In genomic region chr2:197453123-197453913, GRCh38 we compare ENCODE assay signal across 8 cellular contexts. TPM values are rescaled to one million over a fixed set of nuclear protein-coding genes. Genes with fewer than 3 reads are reported as not detected.
DNase-seq lines count a peak whose midpoint lies in the region; ATAC-seq and TF ChIP-seq lines count a peak whose summit lies in the region.

COQ10B (plus strand) TSS chr2:197453552; CDS start chr2:197453561, 9 bp downstream.

- peak; percentile 100 for DNase-seq in DMS 273 (lab: John Stamatoyannopoulos, UW; ENCODE audit: unreplicated experiment)
- DNase-seq in HuH-7 (ENCODE audit: low spot score), result peak; percentile 84
- peak; percentile 96 for DNase-seq in activated CD8-positive, alpha-beta memory T cell treated with anti-CD3 and anti-CD28 coated beads, Interleukin-2, amount 50 U/mL, for 48 hours
- peak; percentile 97 for DNase-seq in endothelial cell (ENCODE audit: low spot score)
- DNase-seq in mesothelial cell of epicardium (ENCODE audit: low spot score in 2 of 2, unreplicated experiment in 2 of 2), result peak; percentile 95 to 96
- peak; percentile 99 for DNase-seq in stimulated activated CD8-positive, alpha-beta memory T cell treated with anti-CD3 and anti-CD28 coated beads, Interleukin-15, amount 100 ng/mL, for 48 hours (ENCODE audit: low read depth in 2 of 2)

- H3K79me2 ChIP-seq in OCI-LY3 (ENCODE audit: low read length), result peaks cover 41% of the 10 kb centered on the region

- H3K9me3 ChIP-seq in OCI-LY3 (ENCODE audit: insufficient read depth, low read length), result no peaks in the 10 kb centered on the region

- no peaks in the 10 kb centered on the region for H3K36me3 ChIP-seq in OCI-LY3 (replicated peaks; ENCODE audit: low read depth, low read length)

- peak; percentile 95 for ATAC-seq in GM21515 (IDR thresholded peaks at IDR 0.05; ENCODE audit: unreplicated experiment)

- peak within 1 kb of the TSS; percentile 96 for H3K4me3 ChIP-seq in OCI-LY3 (ENCODE audit: low read length)

- H3K27ac Mint-ChIP-seq in endothelial cell (ENCODE audit: unreplicated experiment) (peak within 1 kb of the TSS; percentile 100), mesothelial cell of epicardium (peak within 1 kb of the TSS; percentile 98)

- H3K4me1 ChIP-seq in OCI-LY3 (ENCODE audit: low read length), result peaks cover 13% of the 10 kb centered on the region

- H3K36me3 Mint-ChIP-seq in endothelial cell (ENCODE audit: low read depth, unreplicated experiment) (peaks cover 11% of the 10 kb centered on the region), mesothelial cell of epicardium (no peaks in the 10 kb centered on the region)

- H3K4me1 Mint-ChIP-seq in endothelial cell (ENCODE audit: unreplicated experiment) (peaks cover 22% of the 10 kb centered on the region), mesothelial cell of epicardium (peaks cover 15% of the 10 kb centered on the region)

- H3K4me3 Mint-ChIP-seq in endothelial cell (ENCODE audit: unreplicated experiment) (peak within 1 kb of the TSS; percentile 100), mesothelial cell of epicardium (peak within 1 kb of the TSS; percentile 87)

- H3K9ac ChIP-seq in OCI-LY3 (ENCODE audit: low read length), result peak within 1 kb of the TSS; percentile 82

- TF ChIP-seq CTCF in OCI-LY3 (IDR thresholded peaks at IDR 0.05; ENCODE audit: low read depth, low read length), result 0 out of 2 replicates have a peak, but pooled peaks have one; percentile 6
- no peak for TF ChIP-seq CTCF in endothelial cell (IDR thresholded peaks at IDR 0.05; ENCODE audit: unreplicated experiment)
- no peak for TF ChIP-seq CTCF in mesothelial cell of epicardium (IDR thresholded peaks at IDR 0.05; ENCODE audit: unreplicated experiment)

- peaks cover 6% of the 10 kb centered on the region; the same call in 1 of the 2 replicates for H4K20me1 ChIP-seq in OCI-LY3 (ENCODE audit: insufficient read depth, low read length)

- H3K27me3 Mint-ChIP-seq in endothelial cell (ENCODE audit: unreplicated experiment) (peaks cover 13% of the 10 kb centered on the region), mesothelial cell of epicardium (ENCODE audit: low read depth) (no peaks in the 10 kb centered on the region)

- H2AFZ ChIP-seq in OCI-LY3 (ENCODE audit: low read depth, low read length), result peak within 1 kb of the TSS; percentile 94

- H3K9me3 Mint-ChIP-seq in endothelial cell (ENCODE audit: unreplicated experiment) (no peaks in the 10 kb centered on the region), mesothelial cell of epicardium (no peaks in the 10 kb centered on the region)

- peak within 1 kb of the TSS; percentile 74 for H3K27ac ChIP-seq in OCI-LY3 (ENCODE audit: low read length)

- no peaks in the 10 kb centered on the region for H3K27me3 ChIP-seq in OCI-LY3 (ENCODE audit: low read depth, low read length)

- H3K4me2 ChIP-seq in OCI-LY3 (ENCODE audit: low read length), result peak within 1 kb of the TSS; percentile 97

RNA-seq across cellular contexts. Expression of gene COQ10B, which starts in this region (rescaled TPM):
- 22.1 TPM for total RNA-seq in endothelial cell (ENCODE audit: unreplicated experiment)
- 14.6 to 15.9 TPM (median 15.3 TPM) in 3 replicates for total RNA-seq in mesothelial cell of epicardium

Comparison
In these comparisons a context has a peak if more than half of its experiments do, and no peak if none do; other contexts are left out.
1. Peak in every context shown above with its lines: DNase-seq, ATAC-seq, H3K4me3 ChIP-seq and H3K27ac ChIP-seq.